ENCODE assay signal across 9 cellular contexts in genomic region chr13:98141938-98142426, GRCh38. TPM values are rescaled to one million over a fixed set of nuclear protein-coding genes. Genes with fewer than 3 reads are reported as not detected.
DNase-seq lines count a peak whose midpoint lies in the region; ATAC-seq and TF ChIP-seq lines count a peak whose summit lies in the region.
"Had no signal": no experiment of that assay in that cellular context is flagged by ENCODE, and none has a peak within 500 bp of the region (broad histone marks: within the 10 kb centered on the region; RNA-seq: fewer than 3 reads in every experiment).

No MANE protein-coding gene starts in this region.

- H3K4me3 Mint-ChIP-seq in activated naive CD8-positive, alpha-beta T cell treated with anti-CD3 and anti-CD28 coated beads, Interleukin-2, amount 50 U/mL, for 24 hours = peak overlapping the region; percentile 29
- H3K4me3 Mint-ChIP-seq in stimulated activated memory B cell treated with anti-CD40 and anti-IgM and Interleukin-4, amounts not matched to agents 10 μg/mL and 1 μg/mL and 100 μg/mL, for 72 hours = peak overlapping the region; percentile 81

- H3K36me3 Mint-ChIP-seq in activated naive CD8-positive, alpha-beta T cell treated with anti-CD3 and anti-CD28 coated beads, Interleukin-2, amount 50 U/mL, for 24 hours (ENCODE audit: low read depth) = no peaks in the 10 kb centered on the region
- no peaks in the 10 kb centered on the region for H3K36me3 Mint-ChIP-seq in stimulated activated memory B cell treated with anti-CD40 and anti-IgM and Interleukin-4, amounts not matched to agents 10 μg/mL and 1 μg/mL and 100 μg/mL, for 72 hours

- H3K4me1 Mint-ChIP-seq in activated naive CD8-positive, alpha-beta T cell treated with anti-CD3 and anti-CD28 coated beads, Interleukin-2, amount 50 U/mL, for 24 hours = peaks cover 11% of the 10 kb centered on the region
- H3K4me1 Mint-ChIP-seq in stimulated activated memory B cell treated with anti-CD40 and anti-IgM and Interleukin-4, amounts not matched to agents 10 μg/mL and 1 μg/mL and 100 μg/mL, for 72 hours = peaks cover 17% of the 10 kb centered on the region

- H3K27me3 Mint-ChIP-seq in activated naive CD8-positive, alpha-beta T cell treated with anti-CD3 and anti-CD28 coated beads, Interleukin-2, amount 50 U/mL, for 24 hours = peaks cover 56% of the 10 kb centered on the region
- peaks cover 59% of the 10 kb centered on the region for H3K27me3 Mint-ChIP-seq in stimulated activated memory B cell treated with anti-CD40 and anti-IgM and Interleukin-4, amounts not matched to agents 10 μg/mL and 1 μg/mL and 100 μg/mL, for 72 hours

- no peaks in the 10 kb centered on the region for H3K9me2 ChIP-seq in GM23248 (ENCODE audit: insufficient read depth)

- DNase-seq in BE2C (peak; percentile 18), GM23248 (no peak), NCI-H2196 (lab: John Stamatoyannopoulos, UW; ENCODE audit: unreplicated experiment) (no peak)
- no peak for DNase-seq in activated naive CD8-positive, alpha-beta T cell treated with anti-CD3 and anti-CD28 coated beads, Interleukin-2, amount 50 U/mL, for 24 hours
- no peak for DNase-seq in stimulated activated naive CD4-positive, alpha-beta T cell treated with Interleukin-2 at 50 U/mL for 16 hours (lab: John Stamatoyannopoulos, UW)

- H3K36me3 ChIP-seq in BE2C (no peaks in the 10 kb centered on the region), GM23248 (ENCODE audit: low read depth) (no peaks in the 10 kb centered on the region), iPS-20b (ENCODE audit: insufficient read depth, low read depth, low read length) (no peaks in the 10 kb centered on the region)

- H3K27me3 ChIP-seq in BE2C (no peaks in the 10 kb centered on the region; the same call in 1 of the 2 replicates), GM23248 (replicated peaks; ENCODE audit: insufficient read depth) (no peaks in the 10 kb centered on the region), iPS-20b (ENCODE audit: insufficient read depth, low read length) (peaks cover 29% of the 10 kb centered on the region)

- WGBS in GM23248 (ENCODE audit: low coverage in 1 of 2, low lambda C conversion rate in 2 of 2, missing lambda C conversion rate in 2 of 2), 2 experiments = 72 to 75% methylated on average over 22 of the region's 22 CpGs

- H3K9me3 Mint-ChIP-seq in activated naive CD8-positive, alpha-beta T cell treated with anti-CD3 and anti-CD28 coated beads, Interleukin-2, amount 50 U/mL, for 24 hours = no peaks in the 10 kb centered on the region
- H3K9me3 Mint-ChIP-seq in stimulated activated memory B cell treated with anti-CD40 and anti-IgM and Interleukin-4, amounts not matched to agents 10 μg/mL and 1 μg/mL and 100 μg/mL, for 72 hours = no peaks in the 10 kb centered on the region

- peaks cover 3% of the 10 kb centered on the region; the same call in 1 of the 2 replicates for H3K4me1 ChIP-seq in BE2C
- H3K4me1 ChIP-seq in GM23248 (ENCODE audit: insufficient read depth) = peaks cover 15% of the 10 kb centered on the region
- peaks cover 23% of the 10 kb centered on the region for H3K4me1 ChIP-seq in iPS-20b (ENCODE audit: insufficient read depth, low read length)

- H3K27ac Mint-ChIP-seq in activated naive CD8-positive, alpha-beta T cell treated with anti-CD3 and anti-CD28 coated beads, Interleukin-2, amount 50 U/mL, for 24 hours = no peak overlapping the region
- peak overlapping the region; percentile 18 for H3K27ac Mint-ChIP-seq in stimulated activated memory B cell treated with anti-CD40 and anti-IgM and Interleukin-4, amounts not matched to agents 10 μg/mL and 1 μg/mL and 100 μg/mL, for 72 hours

- peak overlapping the region; percentile 63 for H3K4me3 ChIP-seq in BE2C (ENCODE audit: low read depth, low read length)
- H3K4me3 ChIP-seq in GM23248 = peak overlapping the region; percentile 98; the same call in 1 of the 2 replicates
- H3K4me3 ChIP-seq in iPS-20b (ENCODE audit: low read length) = peak overlapping the region; percentile 77

- H2AFZ ChIP-seq in GM23248 = peak overlapping the region; percentile 80; the same call in 1 of the 2 replicates

- ATAC-seq in activated naive CD8-positive, alpha-beta T cell treated with anti-CD3 and anti-CD28 coated beads, Interleukin-2, amount 50 U/mL, for 24 hours = no peak
- ATAC-seq in stimulated activated memory B cell treated with anti-CD40 and anti-IgM and Interleukin-4, amounts not matched to agents 10 μg/mL and 1 μg/mL and 100 μg/mL, for 72 hours = peak; percentile 46
- no peak for ATAC-seq in HG02571 (IDR thresholded peaks at IDR 0.05; ENCODE audit: unreplicated experiment)

- in situ Hi-C loops in GM23248 (cut with MboI) = no loop called here

- H3K27ac ChIP-seq in GM23248 (no peak overlapping the region), iPS-20b (ENCODE audit: low read length) (no peak overlapping the region)
- H3K27ac ChIP-seq: epithelial cell of prostate had no signal

- peaks cover 31% of the 10 kb centered on the region for H3K79me2 ChIP-seq in GM23248 (ENCODE audit: insufficient read depth)

- no peak for TF ChIP-seq CTCF in BE2C (IDR thresholded peaks at IDR 0.05; ENCODE audit: low read depth, low read length)

- H3F3A ChIP-seq in GM23248 (ENCODE audit: insufficient read depth) = peaks cover 21% of the 10 kb centered on the region

- no peaks in the 10 kb centered on the region for H3K9me3 ChIP-seq in BE2C
- no peaks in the 10 kb centered on the region for H3K9me3 ChIP-seq in GM23248 (ENCODE audit: low read depth)
- H3K9me3 ChIP-seq in iPS-20b (ENCODE audit: insufficient read depth, low read depth, low read length) = no peaks in the 10 kb centered on the region

- peaks cover 6% of the 10 kb centered on the region; the same call in 1 of the 2 replicates for H4K20me1 ChIP-seq in GM23248 (ENCODE audit: insufficient read depth)

- no peak overlapping the region for H3K4me2 ChIP-seq in GM23248 (ENCODE audit: unreplicated experiment)

- H3K9ac ChIP-seq in GM23248 (no peak overlapping the region), iPS-20b (ENCODE audit: low read depth, low read length) (peak overlapping the region; percentile 60; the same call in 1 of the 2 replicates)

RNA-seq across cellular contexts. Expression of gene FARP1, which starts 0.9 kb away (rescaled TPM):
- 78.2 TPM for polyA plus RNA-seq in BE2C (2012; ENCODE audit: insufficient read depth, insufficient read length, low read depth)
- total RNA-seq in GM23248 (2014; rRNA removed; shearing (Covaris generic)) = 43.3 and 56.6 TPM in 2 replicates
- 53.7 and 55.9 TPM in 2 replicates for polyA plus RNA-seq in GM23248 (2016; fragmentation: Nextera tagmentation; extraction: Ambion mirVana)

RNA-seq across cellular contexts. Expression of gene RNF113B, which starts 35.1 kb away (rescaled TPM):
- not detected for polyA plus RNA-seq in BE2C (2012; ENCODE audit: insufficient read depth, insufficient read length, low read depth)
- total RNA-seq in GM23248 (2014; rRNA removed; shearing (Covaris generic)) = not detected in 2 replicates
- not detected in 2 replicates for polyA plus RNA-seq in GM23248 (2016; fragmentation: Nextera tagmentation; extraction: Ambion mirVana)
